In the genomic region with DNA sequence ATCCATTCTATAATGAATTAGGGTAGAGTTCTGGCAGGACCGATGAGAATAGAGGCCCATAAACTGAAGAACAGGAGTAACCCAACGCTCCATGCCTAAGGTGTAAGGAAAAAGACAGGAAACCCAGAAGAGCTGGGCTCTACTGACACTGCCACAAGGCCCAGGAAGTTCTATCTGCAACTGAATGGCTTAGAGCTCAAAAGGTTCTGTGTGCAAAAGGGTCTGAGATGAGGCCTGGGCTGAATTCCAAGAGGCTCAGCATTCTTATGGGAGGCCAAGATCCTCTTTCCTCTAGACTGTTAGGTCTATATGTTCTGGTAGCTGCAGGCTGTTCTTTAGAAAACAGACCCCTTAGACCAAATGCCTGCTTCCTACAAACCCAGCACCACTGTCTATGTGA, we compare ENCODE assay signal across 34 cellular contexts. TPM values are rescaled to one million over a fixed set of nuclear protein-coding genes. Genes with fewer than 3 reads are reported as not detected.
"Had no signal": no experiment of that assay in that cellular context is flagged by ENCODE, and none has a peak within 500 bp of the region (broad histone marks: within the 10 kb centered on the region; RNA-seq: fewer than 3 reads in every experiment).

No MANE protein-coding gene starts in this region.

- H3K4me3 ChIP-seq: esophagus muscularis mucosa, gastrocnemius medialis, heart right ventricle had no signal

- H3K4me1 ChIP-seq: esophagus muscularis mucosa, foreskin keratinocyte, gastrocnemius medialis, heart right ventricle had no signal

- H3K27me3 Mint-ChIP-seq: activated CD4-positive, alpha-beta T cell treated with anti-CD3 and anti-CD28 coated beads for 36 hours; activated CD8-positive, alpha-beta T cell treated with anti-CD3 and anti-CD28 coated beads for 36 hours; activated naive CD8-positive, alpha-beta T cell had no signal

- H3K27ac ChIP-seq: brain microvascular endothelial cell, esophagus muscularis mucosa, foreskin keratinocyte, gastrocnemius medialis, heart right ventricle, WERI-Rb-1 had no signal

- H3K9me3 ChIP-seq: esophagus muscularis mucosa, gastrocnemius medialis, heart right ventricle had no signal

- H3K4me3 Mint-ChIP-seq: activated CD4-positive, alpha-beta T cell treated with anti-CD3 and anti-CD28 coated beads for 36 hours; activated CD8-positive, alpha-beta T cell treated with anti-CD3 and anti-CD28 coated beads for 36 hours; activated naive CD8-positive, alpha-beta T cell; activated T-cell treated with anti-CD3 and anti-CD28 coated beads, Interleukin-2, amount 50 U/mL, for 4 hours; activated T-helper 17 cell treated with anti-CD3 and anti-CD28 coated beads, Interleukin-2, amount 50 U/mL, for 72 hours; central memory CD8-positive, alpha-beta T cell; effector memory CD8-positive, alpha-beta T cell; T-helper 17 cell; T-helper 2 cell treated with Interferon-gamma antibody and Interleukin-4, amounts not matched to agents 5 μg/mL and 100 μg/mL, for 36 hours had no signal

- H3K36me3 Mint-ChIP-seq: activated naive CD8-positive, alpha-beta T cell had no signal

- DNase-seq: activated CD4-positive, alpha-beta T cell treated with anti-CD3 and anti-CD28 coated beads for 36 hours; activated CD4-positive, alpha-beta T cell treated with anti-CD3 and anti-CD28 coated beads, Interleukin-2, amount 50 U/mL, for 1 hour; activated CD4-positive, alpha-beta T cell treated with anti-CD3 and anti-CD28 coated beads, Interleukin-2, amount 50 U/mL, for 48 hours; activated CD4-positive, CD25-positive, alpha-beta regulatory T cell; activated CD4-positive, CD25-positive, alpha-beta regulatory T cell treated with anti-CD3 and anti-CD28 coated beads, Interleukin-2, amount 50 U/mL, for 72 hours; activated CD8-positive, alpha-beta memory T cell treated with anti-CD3 and anti-CD28 coated beads for 24 hours; activated CD8-positive, alpha-beta T cell treated with anti-CD3 and anti-CD28 coated beads for 36 hours; activated effector memory CD4-positive, alpha-beta T cell treated with Interleukin-2 at 50 U/mL for 16 hours; activated gamma-delta T cell treated with Interleukin-2 at 50 U/mL for 16 hours; activated naive CD4-positive, alpha-beta T cell treated with anti-CD3 and anti-CD28 coated beads, Interleukin-2, amount 50 U/mL, for 16 hours; activated naive CD4-positive, alpha-beta T cell treated with Interleukin-2 at 50 U/mL for 16 hours; activated T-cell treated with anti-CD3 and anti-CD28 coated beads, Interleukin-2, amount 50 U/mL, for 4 hours; amniotic stem cell; anterior cingulate cortex; brain microvascular endothelial cell; cortex of kidney; dermis blood vessel endothelial cell; effector CD4-positive, alpha-beta T cell; effector memory CD8-positive, alpha-beta T cell; erythroblast; foreskin keratinocyte; gastrocnemius medialis; heart right ventricle; T-helper 1 cell; T-helper 17 cell; T1000; WERI-Rb-1 had no signal

- H3K9me3 Mint-ChIP-seq: activated CD8-positive, alpha-beta T cell treated with anti-CD3 and anti-CD28 coated beads for 36 hours; activated T-cell treated with anti-CD3 and anti-CD28 coated beads, Interleukin-2, amount 50 U/mL, for 4 hours; activated T-helper 17 cell treated with anti-CD3 and anti-CD28 coated beads, Interleukin-2, amount 50 U/mL, for 72 hours; central memory CD8-positive, alpha-beta T cell; effector memory CD8-positive, alpha-beta T cell; T-helper 2 cell treated with Interferon-gamma antibody and Interleukin-4, amounts not matched to agents 5 μg/mL and 100 μg/mL, for 36 hours had no signal

- H3K27me3 ChIP-seq: brain microvascular endothelial cell, esophagus muscularis mucosa, gastrocnemius medialis had no signal

- H3K27ac Mint-ChIP-seq: activated CD4-positive, alpha-beta T cell treated with anti-CD3 and anti-CD28 coated beads for 36 hours; activated CD8-positive, alpha-beta T cell treated with anti-CD3 and anti-CD28 coated beads for 36 hours; activated naive CD8-positive, alpha-beta T cell; effector memory CD8-positive, alpha-beta T cell; T-helper 17 cell; T-helper 2 cell treated with Interferon-gamma antibody and Interleukin-4, amounts not matched to agents 5 μg/mL and 100 μg/mL, for 36 hours had no signal

- H3K4me1 Mint-ChIP-seq: activated T-helper 17 cell treated with anti-CD3 and anti-CD28 coated beads, Interleukin-2, amount 50 U/mL, for 72 hours; central memory CD8-positive, alpha-beta T cell had no signal

- H3K36me3 ChIP-seq: brain microvascular endothelial cell, esophagus muscularis mucosa, gastrocnemius medialis, heart right ventricle, WERI-Rb-1 had no signal

RNA-seq across cellular contexts. Expression of a gene that starts 30.5 kb away (rescaled TPM):
- total RNA-seq: activated CD4-positive, alpha-beta T cell treated with anti-CD3 and anti-CD28 coated beads for 36 hours; activated CD8-positive, alpha-beta T cell treated with anti-CD3 and anti-CD28 coated beads for 36 hours; activated T-cell treated with anti-CD3 and anti-CD28 coated beads, Interleukin-2, amount 50 U/mL, for 4 hours; astrocyte; bronchial epithelial cell; dermis blood vessel endothelial cell; foreskin keratinocyte; gastrocnemius medialis; T-helper 17 cell had no signal

RNA-seq across cellular contexts. Expression of a gene that starts 47.0 kb away (rescaled TPM):
- total RNA-seq: foreskin keratinocyte had no signal
